ENCODE assay signal across 13 cellular contexts in the genomic region with DNA sequence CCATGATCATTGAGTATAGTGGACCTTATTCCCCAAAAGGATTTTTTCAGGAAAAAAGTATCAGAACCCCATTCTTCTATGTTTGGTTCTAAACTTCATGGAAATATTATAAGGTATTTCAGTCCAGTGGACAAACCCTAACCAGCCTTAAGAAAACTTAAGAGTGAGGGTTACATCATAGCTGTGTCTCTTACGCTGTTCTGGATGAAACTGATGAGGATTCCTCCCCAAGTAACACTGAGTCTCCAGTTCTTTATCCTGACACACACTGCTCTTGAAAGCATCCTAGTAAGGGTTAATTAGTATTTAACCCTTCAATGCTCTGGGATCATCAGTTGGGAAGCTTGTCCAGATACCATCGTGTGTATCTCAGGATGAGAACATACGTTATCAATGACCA. TPM values are rescaled to one million over a fixed set of nuclear protein-coding genes. Genes with fewer than 3 reads are reported as not detected.
DNase-seq lines count a peak whose midpoint lies in the region; ATAC-seq and TF ChIP-seq lines count a peak whose summit lies in the region.
"Had no signal": no experiment of that assay in that cellular context is flagged by ENCODE, and none has a peak within 500 bp of the region (broad histone marks: within the 10 kb centered on the region; RNA-seq: fewer than 3 reads in every experiment).

No MANE protein-coding gene starts in this region.

- no peak overlapping the region for H3K4me3 Mint-ChIP-seq in nephron
- H3K4me3 Mint-ChIP-seq: activated naive CD8-positive, alpha-beta T cell had no signal

- no peak overlapping the region for H3K4me3 ChIP-seq in heart left ventricle
- H3K4me3 ChIP-seq in upper lobe of right lung: no peak overlapping the region

- H3K27ac Mint-ChIP-seq in nephron: peak overlapping the region in 2 of 3 experiments; percentile 87

- no peak for TF ChIP-seq POLR2A in heart left ventricle (IDR thresholded peaks at IDR 0.05)

- no peak for ATAC-seq in heart left ventricle
- ATAC-seq in upper lobe of right lung: no peak
- no peak for ATAC-seq in HG03196 (IDR thresholded peaks at IDR 0.05; ENCODE audit: unreplicated experiment)
- ATAC-seq: stimulated activated naive CD8-positive, alpha-beta T cell treated with anti-CD3 and anti-CD28 coated beads, Interleukin-15, Interleukin-2, amounts not matched to agents 100 U/mL and 50 U/mL, for 24 hours had no signal

- TF ChIP-seq CTCF in heart left ventricle (IDR thresholded peaks at IDR 0.05) (no peak), nephron (IDR thresholded peaks at IDR 0.05; ENCODE audit: unreplicated experiment in 3 of 3) (no peak), upper lobe of right lung (IDR thresholded peaks at IDR 0.05) (no peak)

- peaks cover 51% of the 10 kb centered on the region for H3K4me1 Mint-ChIP-seq in nephron

- H3K27me3 Mint-ChIP-seq in nephron (ENCODE audit: low read depth): no peaks in the 10 kb centered on the region
- H3K27me3 Mint-ChIP-seq: activated naive CD8-positive, alpha-beta T cell had no signal

- no peaks in the 10 kb centered on the region for H3K9me3 ChIP-seq in heart left ventricle
- no peaks in the 10 kb centered on the region for H3K9me3 ChIP-seq in upper lobe of right lung

- H3K36me3 Mint-ChIP-seq in nephron (ENCODE audit: low read depth): peaks cover 3% of the 10 kb centered on the region

- WGBS in heart left ventricle, 4 donors: 59 to 63% (median 61%) methylated on average over 3 of the region's 3 CpGs

- H3K36me3 ChIP-seq in heart left ventricle (peaks cover 0 to 5% (median 0%) of the 10 kb centered on the region in 9 donors), upper lobe of right lung (no peaks in the 10 kb centered on the region)

- H3K4me1 ChIP-seq in heart left ventricle: peaks cover 13 to 88% (median 59%) of the 10 kb centered on the region in 12 donors
- peaks cover 72% of the 10 kb centered on the region for H3K4me1 ChIP-seq in upper lobe of right lung

- intact Hi-C loops in heart left ventricle (cut with DNase I): loop anchor here in 1 of 10 donors (5.0 kb wide), 2 partner anchors 38 to 53 kb away; no protein-coding TSS in a partner anchor
- intact Hi-C loops in cardiac septum (cut with DNase I): loop anchor here (10.0 kb wide), 1 partner anchor 101 kb away; a partner anchor contains a TSS
- intact Hi-C loops in upper lobe of right lung (cut with DNase I): no loop called here

- H3K9me3 Mint-ChIP-seq in nephron: no peaks in the 10 kb centered on the region

- peak overlapping the region; percentile 35 to 99 (median 74) for H3K27ac ChIP-seq in heart left ventricle
- peak overlapping the region; percentile 97 for H3K27ac ChIP-seq in epithelial cell of prostate
- H3K27ac ChIP-seq in upper lobe of right lung: peak overlapping the region; percentile 56

- no peaks in the 10 kb centered on the region for H3K27me3 ChIP-seq in heart left ventricle
- H3K27me3 ChIP-seq in upper lobe of right lung: no peaks in the 10 kb centered on the region

- DNase-seq in heart left ventricle: no peak
- DNase-seq in cardiac septum (ENCODE audit: low spot score): no peak
- DNase-seq in epithelial cell of prostate (ENCODE audit: low read depth, low spot score): no peak
- DNase-seq in upper lobe of right lung: no peak
- no peak for DNase-seq in OCI-M2 (lab: John Stamatoyannopoulos, UW; ENCODE audit: unreplicated experiment)
- DNase-seq in mucosa of gallbladder (ENCODE audit: low spot score): no peak
- DNase-seq: H7; nucleus accumbens; stimulated activated CD4-positive, alpha-beta T cell treated with anti-CD3 and anti-CD28 coated beads, Interleukin-4, amount 100 ng/mL, for 24 hours; stimulated activated naive CD8-positive, alpha-beta T cell treated with anti-CD3 and anti-CD28 coated beads, Interleukin-15, Interleukin-2, amounts not matched to agents 100 U/mL and 50 U/mL, for 24 hours had no signal

RNA-seq across cellular contexts. Expression of a gene that starts 5.0 kb away (rescaled TPM):
- total RNA-seq in heart left ventricle: 100 to 1,000 TPM in 2 of 9 donors, 10 to 100 TPM in 7; 40.2 to 124 (median 54.6) TPM
- polyA plus RNA-seq in heart left ventricle: 10 to 100 TPM; 65.5 to 73.0 TPM
- total RNA-seq in cardiac septum: 37.7 TPM
- 28.9 TPM for total RNA-seq in upper lobe of right lung
- total RNA-seq in mucosa of gallbladder: 28.6 TPM

RNA-seq across cellular contexts. Expression of a gene that starts 5.4 kb away (rescaled TPM):
- total RNA-seq in heart left ventricle: 10 to 100 TPM in 7 of 9 donors, 1 to 10 TPM in 2; 8.3 to 21.4 (median 11.0) TPM
- 10 to 100 TPM in 1 of 2 donors, 1 to 10 TPM in 1; 2.6 to 13.4 TPM for polyA plus RNA-seq in heart left ventricle
- 10.0 TPM for total RNA-seq in cardiac septum
- total RNA-seq in upper lobe of right lung: 28.7 TPM
- total RNA-seq in mucosa of gallbladder: 22.2 TPM
